In the genomic region with DNA sequence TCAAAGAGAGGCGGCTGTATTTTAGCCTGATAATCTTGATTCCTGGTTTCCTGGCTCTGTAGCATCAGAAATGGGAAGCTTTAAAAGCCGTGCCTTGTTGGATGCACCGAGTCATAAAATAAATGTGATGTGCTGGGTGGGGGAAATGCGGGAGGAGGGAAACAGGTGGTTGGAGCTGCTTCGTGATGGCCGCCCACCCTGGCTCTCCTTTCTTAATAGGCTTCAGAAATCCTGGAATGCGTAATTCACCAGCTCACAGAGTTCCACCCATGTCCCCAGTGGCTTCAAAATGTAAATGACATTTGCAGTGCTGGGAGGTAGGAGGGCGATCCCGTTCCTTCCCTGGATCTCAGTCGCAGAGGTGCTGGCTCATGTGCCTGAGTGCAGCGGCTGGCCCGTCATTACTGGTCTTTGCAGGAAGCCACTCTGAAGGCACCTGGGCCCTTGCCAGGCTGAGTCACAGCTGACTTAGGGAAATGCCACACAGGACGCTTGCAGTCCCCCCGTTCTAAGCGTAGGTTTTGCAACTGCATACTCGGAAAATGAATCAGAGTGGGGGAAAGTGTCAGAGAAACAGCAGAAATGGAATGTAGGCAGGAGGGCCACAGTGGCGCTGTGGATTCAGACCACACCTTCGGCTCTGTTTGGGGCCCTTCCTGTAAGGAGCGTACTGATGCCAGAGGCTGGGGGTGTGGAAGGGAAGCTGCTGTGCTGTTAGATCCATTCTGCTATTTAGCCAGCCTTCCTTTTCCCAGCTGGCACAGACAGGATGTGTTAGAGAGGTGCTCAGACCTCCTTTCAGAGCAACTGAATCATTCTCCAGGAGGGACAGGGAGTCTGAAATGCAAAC, we compare ENCODE assay signal across 8 cellular contexts. TPM values are rescaled to one million over a fixed set of nuclear protein-coding genes. Genes with fewer than 3 reads are reported as not detected.
A peak's percentile ranks its signal among the peaks of the same experiment; 100 is the strongest.
DNase-seq lines count a peak whose midpoint lies in the region; ATAC-seq, FAIRE-seq and TF ChIP-seq lines count a peak whose summit lies in the region.

No MANE protein-coding gene starts in this region.

- H3K9me3 ChIP-seq in RWPE2 (ENCODE audit: severe bottlenecking) (no peaks in the 10 kb centered on the region), trophoblast cell (ENCODE audit: insufficient read depth, low read depth, low read length) (peaks cover 2% of the 10 kb centered on the region), transverse colon (no peaks in the 10 kb centered on the region)

- peak; percentile 73 for FAIRE-seq in HTR-8/SVneo (lab: Jason Lieb, UNC)

- no peak overlapping the region for H2BK12ac ChIP-seq in trophoblast cell (ENCODE audit: low read length)

- WGBS in trophoblast cell (ENCODE audit: extremely low coverage, insufficient coverage, insufficient read length), result no CpG with 5 or more reads among the region's 19 CpGs
- 0 to 16% methylated on average over 2 to 19 of the region's 19 CpGs for WGBS in transverse colon (ENCODE audit: low coverage in 1 of 2), 2 donors

- peak overlapping the region; percentile 96 for H3K27ac ChIP-seq in RWPE2 (ENCODE audit: poor library complexity, severe bottlenecking)
- H3K27ac ChIP-seq in trophoblast cell (ENCODE audit: low read depth, low read length), result peak overlapping the region; percentile 53
- peak overlapping the region; percentile 53 to 80 (median 68) for H3K27ac ChIP-seq in transverse colon

- H3K23ac ChIP-seq in trophoblast cell (ENCODE audit: low read length), result no peak overlapping the region

- peak overlapping the region; percentile 16 for H2BK5ac ChIP-seq in trophoblast cell (ENCODE audit: low read depth, low read length, poor library complexity)

- no peak for TF ChIP-seq EP300 in transverse colon (IDR thresholded peaks at IDR 0.05; ENCODE audit: low read depth)

- no peak overlapping the region for H2AFZ ChIP-seq in trophoblast cell (ENCODE audit: insufficient read depth, low read length, poor library complexity)

- in situ Hi-C loops in transverse colon (cut with MboI; ENCODE audit: low pct_ligation_motif_present in 1 of 4, low pct_unique_long_range_greater_than_20kb in 1 of 4, low sequenced_read_pairs in 3 of 4), result no loop called here

- no peak overlapping the region for H2AK5ac ChIP-seq in trophoblast cell (ENCODE audit: low read length)

- H3K9ac ChIP-seq in trophoblast cell (ENCODE audit: low read length), result no peak overlapping the region

- H3K4me3 ChIP-seq in RWPE2 (ENCODE audit: severe bottlenecking) (no peak overlapping the region), trophoblast cell (ENCODE audit: low read depth, low read length) (no peak overlapping the region), transverse colon (no peak overlapping the region)

- H4K91ac ChIP-seq in trophoblast cell (ENCODE audit: low read depth, low read length), result peak overlapping the region; percentile 82

- H3K4me1 ChIP-seq in RWPE2 (ENCODE audit: insufficient read depth, poor library complexity, severe bottlenecking) (peaks cover 29% of the 10 kb centered on the region), trophoblast cell (ENCODE audit: control insufficient read depth in 1 of 2, insufficient read depth in 2 of 2, low read length in 2 of 2) (peaks cover 36 to 54% of the 10 kb centered on the region in 2 experiments), transverse colon (peaks cover 31 to 53% (median 46%) of the 10 kb centered on the region in 4 donors)

- no peak overlapping the region for H4K12ac ChIP-seq in trophoblast cell (ENCODE audit: low read depth, low read length)

- H3K36me3 ChIP-seq in RWPE2 (ENCODE audit: low read depth), result no peaks in the 10 kb centered on the region
- no peaks in the 10 kb centered on the region for H3K36me3 ChIP-seq in trophoblast cell (ENCODE audit: control insufficient read depth in 1 of 2, insufficient read depth in 2 of 2, low read length in 2 of 2)
- H3K36me3 ChIP-seq in transverse colon, result no peaks in the 10 kb centered on the region

- DNase-seq in C1 segment of cervical spinal cord (lab: John Stamatoyannopoulos, UW) (peak in 12 of 14 donors; percentile 14 to 94 (median 49)), HTR-8/SVneo (ENCODE audit: insufficient read length, low spot score) (peak; percentile 95), RWPE2 (ENCODE audit: low spot score) (peak; percentile 89), globus pallidus (ENCODE audit: low spot score) (peak; percentile 69), trophoblast cell (peak; percentile 96 to 99), transverse colon (peak; percentile 94)
- DNase-seq in activated naive CD4-positive, alpha-beta T cell treated with Interleukin-2 at 50 U/mL for 16 hours, result peak; percentile 87

- H3K4me2 ChIP-seq in trophoblast cell (ENCODE audit: low read length), result peak overlapping the region; percentile 9

- ATAC-seq in GM19395 (IDR thresholded peaks at IDR 0.05; ENCODE audit: unreplicated experiment) (peak; percentile 52), RWPE2 (ENCODE audit: low read depth) (peak; percentile 88)

- H3K14ac ChIP-seq in trophoblast cell (ENCODE audit: low read length), result no peak overlapping the region

- no peak overlapping the region for H3K4ac ChIP-seq in trophoblast cell (ENCODE audit: low read depth, low read length)

- TF ChIP-seq CTCF in RWPE2 (IDR thresholded peaks at IDR 0.05; ENCODE audit: poor library complexity, severe bottlenecking), result no peak
- TF ChIP-seq CTCF in transverse colon (IDR thresholded peaks at IDR 0.05), result no peak

- H2BK120ac ChIP-seq in trophoblast cell (ENCODE audit: insufficient read depth, low read length, poor library complexity), result peak overlapping the region; percentile 5

- peaks cover 19% of the 10 kb centered on the region for H3K79me1 ChIP-seq in trophoblast cell (ENCODE audit: low read length)

- peaks cover 9% of the 10 kb centered on the region for H3K79me2 ChIP-seq in trophoblast cell (ENCODE audit: control insufficient read depth, insufficient read depth, low read length, poor library complexity)

- no peak overlapping the region for H4K8ac ChIP-seq in trophoblast cell (ENCODE audit: low read depth, low read length)

- H3K27me3 ChIP-seq in RWPE2 (ENCODE audit: insufficient read depth, poor library complexity, severe bottlenecking) (no peaks in the 10 kb centered on the region), trophoblast cell (ENCODE audit: insufficient read depth, low read length) (no peaks in the 10 kb centered on the region), transverse colon (no peaks in the 10 kb centered on the region)

- no peak overlapping the region for H3K18ac ChIP-seq in trophoblast cell (ENCODE audit: low read length)

- intact Hi-C loops in transverse colon (cut with DNase I; ENCODE audit: low total_unique reads), result no loop called here

- no peak for TF ChIP-seq POLR2A in transverse colon (IDR thresholded peaks at IDR 0.05)

RNA-seq across cellular contexts. Expression of a gene that starts 37.6 kb away (rescaled TPM):
- polyA plus RNA-seq in trophoblast cell (2013), result 156 and 169 TPM in 2 replicates
- 10 to 100 TPM; 16.5 to 48.8 (median 36.8) TPM for total RNA-seq in transverse colon
